8 cellular contexts compared by ENCODE assay signal in the genomic region with DNA sequence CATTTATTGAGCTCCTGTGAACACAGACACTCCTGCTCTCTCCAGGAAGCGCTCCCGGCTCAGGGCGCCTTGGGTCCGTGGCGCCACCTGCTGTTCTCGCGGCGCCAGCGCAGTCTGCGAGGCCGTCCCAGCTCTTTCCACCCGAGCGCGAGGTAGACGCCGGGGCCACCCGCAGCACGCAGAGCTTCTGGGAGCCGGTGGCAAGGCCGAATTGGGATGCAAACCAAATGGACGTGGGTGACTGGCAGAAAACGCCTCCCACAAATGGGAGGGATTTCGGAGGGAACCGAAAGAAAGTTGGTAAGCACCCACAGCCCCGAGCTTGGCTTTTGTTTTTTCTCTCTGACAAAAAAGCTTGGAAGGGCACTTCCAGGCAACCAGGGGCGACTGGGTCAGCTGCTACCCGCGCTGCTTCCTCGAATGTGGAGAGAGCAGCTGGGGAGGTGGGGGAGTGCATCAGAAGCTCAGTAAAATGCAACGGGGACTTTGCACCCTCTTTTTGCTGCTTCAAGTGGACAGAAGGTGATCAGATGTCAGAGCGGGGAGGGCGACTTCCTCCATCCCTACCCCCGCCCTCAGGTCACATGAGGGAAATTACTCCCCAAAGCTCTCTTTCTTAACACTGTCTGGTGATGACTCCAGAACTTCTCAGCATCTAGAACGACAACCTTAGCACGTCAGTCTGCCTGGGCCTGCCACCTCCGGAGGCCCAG. TPM values are rescaled to one million over a fixed set of nuclear protein-coding genes. Genes with fewer than 3 reads are reported as not detected.
DNase-seq lines count a peak whose midpoint lies in the region; ATAC-seq and TF ChIP-seq lines count a peak whose summit lies in the region.

No MANE protein-coding gene starts in this region.

- H3K27me3 ChIP-seq in OCI-LY3 (ENCODE audit: low read depth, low read length) (peaks cover 23% of the 10 kb centered on the region), muscle layer of colon (ENCODE audit: control insufficient read depth in 1 of 2, insufficient read depth in 2 of 2, low read length in 2 of 2) (no peaks in the 10 kb centered on the region)

- no peaks in the 10 kb centered on the region for H3K9me3 ChIP-seq in OCI-LY3 (ENCODE audit: insufficient read depth, low read length)
- no peaks in the 10 kb centered on the region for H3K9me3 ChIP-seq in muscle layer of colon (ENCODE audit: low read length)

- H3K9me3 Mint-ChIP-seq in Calu3 (ENCODE audit: low read depth, unreplicated experiment), result no peaks in the 10 kb centered on the region
- no peaks in the 10 kb centered on the region for H3K9me3 Mint-ChIP-seq in activated T-cell treated with anti-CD3 and anti-CD28 coated beads, Interleukin-2, amount 50 U/mL, for 4 hours

- ATAC-seq in GM21360 (IDR thresholded peaks at IDR 0.05; ENCODE audit: unreplicated experiment) (peak; percentile 91), esophagus mucosa (peak; percentile 97)
- peak; percentile 96 for ATAC-seq in activated T-cell treated with anti-CD3 and anti-CD28 coated beads, Interleukin-2, amount 50 U/mL, for 4 hours

- DNase-seq in Calu3, result peak; percentile 91
- peak; percentile 83 for DNase-seq in HT1080 (ENCODE audit: low read depth)
- peak; percentile 79 for DNase-seq in activated T-cell treated with anti-CD3 and anti-CD28 coated beads, Interleukin-2, amount 50 U/mL, for 4 hours
- peak; percentile 35 to 69 for DNase-seq in stimulated activated CD8-positive, alpha-beta memory T cell treated with anti-CD3 and anti-CD28 coated beads, Interleukin-7, amount 100 ng/mL, for 4 hours (ENCODE audit: low read depth in 2 of 2)

- H3K27me3 Mint-ChIP-seq in Calu3 (ENCODE audit: unreplicated experiment), result peaks cover 17% of the 10 kb centered on the region
- H3K27me3 Mint-ChIP-seq in activated T-cell treated with anti-CD3 and anti-CD28 coated beads, Interleukin-2, amount 50 U/mL, for 4 hours (ENCODE audit: low read depth), result no peaks in the 10 kb centered on the region

- H3K27ac Mint-ChIP-seq in Calu3 (ENCODE audit: unreplicated experiment), result no peak overlapping the region

- no peaks in the 10 kb centered on the region for H4K20me1 ChIP-seq in OCI-LY3 (ENCODE audit: insufficient read depth, low read length)

- peaks cover 23% of the 10 kb centered on the region for H3K4me1 Mint-ChIP-seq in Calu3 (ENCODE audit: low read depth, unreplicated experiment)
- peaks cover 20% of the 10 kb centered on the region for H3K4me1 Mint-ChIP-seq in activated T-cell treated with anti-CD3 and anti-CD28 coated beads, Interleukin-2, amount 50 U/mL, for 4 hours (ENCODE audit: low read depth)

- peak overlapping the region; percentile 75 for H3K4me3 ChIP-seq in OCI-LY3 (ENCODE audit: low read length)
- H3K4me3 ChIP-seq in muscle layer of colon (ENCODE audit: low read depth in 1 of 2, low read length in 2 of 2), result peak overlapping the region; percentile 42 to 70

- H3K79me2 ChIP-seq in OCI-LY3 (ENCODE audit: low read length), result no peaks in the 10 kb centered on the region

- H3K36me3 ChIP-seq in OCI-LY3 (replicated peaks; ENCODE audit: low read depth, low read length) (no peaks in the 10 kb centered on the region), muscle layer of colon (ENCODE audit: insufficient read depth, low read length) (no peaks in the 10 kb centered on the region)

- peak overlapping the region; percentile 43; the same call in 1 of the 2 replicates for H3K9ac ChIP-seq in OCI-LY3 (ENCODE audit: low read length)
- no peak overlapping the region for H3K9ac ChIP-seq in muscle layer of colon (ENCODE audit: low read length)

- CTCF ChIA-PET in Calu3 (lab: Charles Lee), result interaction anchor here (0.6 to 1.6 kb wide), 23 partner anchors 9 to 459 kb away, joined by 3 to 24 read pairs (median 7); a partner anchor contains a TSS

- no peak overlapping the region for H3K27ac ChIP-seq in OCI-LY3 (ENCODE audit: low read length)
- H3K27ac ChIP-seq in muscle layer of colon (ENCODE audit: low read depth, low read length), result no peak overlapping the region

- intact Hi-C loops in Calu3 (cut with micrococcal nuclease; ENCODE audit: unreplicated experiment), result loop anchor here (1.0 to 2.0 kb wide), 3 partner anchors 77 to 271 kb away; no protein-coding TSS in a partner anchor

- H2AFZ ChIP-seq in OCI-LY3 (ENCODE audit: low read depth, low read length), result peak overlapping the region; percentile 83

- H3K4me1 ChIP-seq in OCI-LY3 (ENCODE audit: low read length) (peaks cover 13% of the 10 kb centered on the region), muscle layer of colon (ENCODE audit: insufficient read depth, low read length) (peaks cover 9% of the 10 kb centered on the region)

- TF ChIP-seq CTCF in Calu3 (IDR thresholded peaks at IDR 0.05; ENCODE audit: unreplicated experiment) (peak; percentile 97), OCI-LY3 (IDR thresholded peaks at IDR 0.05; ENCODE audit: low read depth, low read length) (peak; percentile 92)

- H3K4me3 Mint-ChIP-seq in Calu3 (ENCODE audit: low read depth, unreplicated experiment), result peak overlapping the region; percentile 80
- peak overlapping the region; percentile 78 for H3K4me3 Mint-ChIP-seq in activated T-cell treated with anti-CD3 and anti-CD28 coated beads, Interleukin-2, amount 50 U/mL, for 4 hours

- peak overlapping the region; percentile 85 for H3K4me2 ChIP-seq in OCI-LY3 (ENCODE audit: low read length)

- no TSS peak for BruUV-seq in Calu3 (replicated peaks; lab: Mats Ljungman, UMichigan)

- H3K36me3 Mint-ChIP-seq in Calu3 (ENCODE audit: insufficient read depth, unreplicated experiment), result peaks cover 8% of the 10 kb centered on the region
- H3K36me3 Mint-ChIP-seq in activated T-cell treated with anti-CD3 and anti-CD28 coated beads, Interleukin-2, amount 50 U/mL, for 4 hours (ENCODE audit: insufficient read depth), result no peaks in the 10 kb centered on the region

RNA-seq across cellular contexts. Expression of a gene that starts 13.5 kb away (rescaled TPM):
- total RNA-seq in Calu3 (2022), result 41.4 and 52.5 TPM in 2 replicates
- 7.9 and 8.9 TPM in 2 replicates for total RNA-seq in HT1080 (2014; rRNA removed; shearing (Covaris generic))
- polyA plus RNA-seq in HT1080 (2015; cell fraction: cytosol; rRNA removed), result 11.1 and 11.7 TPM in 2 replicates
- polyA plus RNA-seq in HT1080 (2015; cell fraction: nucleus; rRNA removed), result 14.0 and 16.3 TPM in 2 replicates
- total RNA-seq in activated T-cell treated with anti-CD3 and anti-CD28 coated beads, Interleukin-2, amount 50 U/mL, for 4 hours, result 10 to 100 TPM; 22.7 to 30.9 (median 30.7) TPM
- 42.2 TPM for total RNA-seq in esophagus mucosa
